Comparison of ENCODE assay signal across 21 cellular contexts in the genomic region with DNA sequence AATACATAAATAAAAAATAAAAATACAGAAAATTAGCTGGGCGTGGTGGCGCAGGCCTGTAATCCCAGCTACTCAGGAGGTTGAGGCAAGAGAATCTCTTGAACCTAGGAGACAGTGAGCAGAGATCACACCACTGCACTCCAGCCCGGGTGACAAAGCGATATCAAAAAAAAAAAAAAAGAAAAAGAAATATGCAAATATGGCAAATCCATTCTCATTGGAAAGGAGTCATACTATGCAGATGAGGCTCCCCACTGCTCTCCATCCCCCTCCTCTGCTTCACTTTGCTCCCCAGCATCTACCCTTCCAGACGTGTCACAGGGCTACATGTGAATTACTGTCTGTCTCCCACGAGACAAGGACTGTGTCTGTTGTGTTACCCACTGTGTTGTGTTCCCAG. TPM values are rescaled to one million over a fixed set of nuclear protein-coding genes. Genes with fewer than 3 reads are reported as not detected.
"Had no signal": no experiment of that assay in that cellular context is flagged by ENCODE, and none has a peak within 500 bp of the region (broad histone marks: within the 10 kb centered on the region; RNA-seq: fewer than 3 reads in every experiment).

No MANE protein-coding gene starts in this region.

- H3K9me3 Mint-ChIP-seq: natural killer cell had no signal

- H3K4me3 ChIP-seq: smooth muscle cell had no signal

- H3K36me3 Mint-ChIP-seq: natural killer cell, type B pancreatic cell had no signal

- H3K4me3 Mint-ChIP-seq: activated B cell treated with CpG ODN at 0.5 μM for 24 hours; activated CD8-positive, alpha-beta T cell treated with anti-CD3 and anti-CD28 coated beads, Interleukin-2, amount 10 ng/mL, durations not matched to agents 7 days and 5 days; natural killer cell; type B pancreatic cell had no signal

- H3K27ac ChIP-seq: epithelial cell of prostate had no signal

- DNase-seq: activated B cell treated with CpG ODN at 0.5 μM for 24 hours; activated CD4-positive, alpha-beta T cell treated with anti-CD3 and anti-CD28 coated beads for 48 hours; activated CD8-positive, alpha-beta memory T cell treated with anti-CD3 and anti-CD28 coated beads, Interleukin-2, amount 50 U/mL, for 4 hours; activated CD8-positive, alpha-beta T cell treated with anti-CD3 and anti-CD28 coated beads, Interleukin-2, amount 10 ng/mL, durations not matched to agents 7 days and 5 days; activated effector memory CD4-positive, alpha-beta T cell treated with anti-CD3 and anti-CD28 coated beads, Interleukin-2, amount 50 U/mL, for 16 hours; activated T-cell treated with anti-CD3 and anti-CD28 coated beads, Interleukin-2, amount 50 U/mL, for 48 hours; amniotic stem cell; cerebellar nuclear complex; effector memory CD4-positive, alpha-beta T cell; foreskin melanocyte; left colon; natural killer cell; nucleus accumbens; posterior cingulate gyrus; stimulated activated naive CD8-positive, alpha-beta T cell treated with anti-CD3 and anti-CD28 coated beads, Interleukin-15, Interleukin-2, amounts not matched to agents 100 U/mL and 50 U/mL, for 24 hours; T-helper 2 cell had no signal

- FAIRE-seq: islet of Langerhans had no signal

- H3K4me2 ChIP-seq: smooth muscle cell had no signal

- H3K27me3 Mint-ChIP-seq: type B pancreatic cell had no signal

- H3K27ac Mint-ChIP-seq: activated B cell treated with CpG ODN at 0.5 μM for 24 hours; activated CD8-positive, alpha-beta T cell treated with anti-CD3 and anti-CD28 coated beads, Interleukin-2, amount 10 ng/mL, durations not matched to agents 7 days and 5 days; activated naive CD4-positive, alpha-beta T cell treated with anti-CD3 and anti-CD28 coated beads, Interleukin-2, amount 50 U/mL, for 72 hours; natural killer cell; type B pancreatic cell had no signal

- ATAC-seq: activated CD8-positive, alpha-beta T cell treated with anti-CD3 and anti-CD28 coated beads, Interleukin-2, amount 10 ng/mL, durations not matched to agents 7 days and 5 days; activated naive CD4-positive, alpha-beta T cell treated with anti-CD3 and anti-CD28 coated beads, Interleukin-2, amount 50 U/mL, for 72 hours; left colon; natural killer cell; stimulated activated naive CD8-positive, alpha-beta T cell treated with anti-CD3 and anti-CD28 coated beads, Interleukin-15, Interleukin-2, amounts not matched to agents 100 U/mL and 50 U/mL, for 24 hours had no signal

RNA-seq across cellular contexts. Expression of gene PDGFB, which starts 36.3 kb away (rescaled TPM):
- total RNA-seq: activated B cell treated with CpG ODN at 0.5 μM for 24 hours had no signal
